Comparison of ENCODE assay signal across 7 cellular contexts in genomic region chr10:33155720-33156638, GRCh38.
DNase-seq lines count a peak whose midpoint lies in the region; ATAC-seq, FAIRE-seq and TF ChIP-seq lines count a peak whose summit lies in the region.

No MANE protein-coding gene starts in this region.

- peak overlapping the region; percentile 17 for H3K9ac ChIP-seq in endocrine pancreas (ENCODE audit: control insufficient read depth, insufficient read depth, low read length)

- peak; percentile 78 for TF ChIP-seq CTCF in osteoblast (IDR thresholded peaks at IDR 0.05; ENCODE audit: extremely low read depth, low read depth, low read length)

- H3K9me3 ChIP-seq in endocrine pancreas (ENCODE audit: control insufficient read depth, low read length) (no peaks in the 10 kb centered on the region), osteoblast (ENCODE audit: low read depth, low read length) (no peaks in the 10 kb centered on the region)

- H3K36me3 ChIP-seq in endocrine pancreas (ENCODE audit: control insufficient read depth, insufficient read depth, low read length) (no peaks in the 10 kb centered on the region), osteoblast (ENCODE audit: insufficient read depth, low read length) (no peaks in the 10 kb centered on the region)

- H3K27me3 ChIP-seq in endocrine pancreas (ENCODE audit: control insufficient read depth, insufficient read depth, low read length) (no peaks in the 10 kb centered on the region), osteoblast (ENCODE audit: insufficient read depth, low read length) (no peaks in the 10 kb centered on the region)

- no peak overlapping the region for H2AFZ ChIP-seq in osteoblast (ENCODE audit: low read length)

- in situ Hi-C loops in SK-MEL-5 (cut with HindIII; ENCODE audit: low pct_unique_long_range_greater_than_20kb, low sequenced_read_pairs) = no loop called here

- no peaks in the 10 kb centered on the region for H4K20me1 ChIP-seq in osteoblast (ENCODE audit: insufficient read depth, low read length)

- peak overlapping the region; percentile 84 for H3K27ac ChIP-seq in osteoblast (ENCODE audit: low read depth, low read length)

- peak overlapping the region; percentile 50 for H3K4me2 ChIP-seq in osteoblast (ENCODE audit: insufficient read depth, low read length)

- peaks cover 6% of the 10 kb centered on the region for H3K4me1 ChIP-seq in endocrine pancreas (ENCODE audit: control insufficient read depth, insufficient read depth, low read length)
- peaks cover 41% of the 10 kb centered on the region for H3K4me1 ChIP-seq in osteoblast (ENCODE audit: insufficient read depth, low read length)

- peak; percentile 82 for FAIRE-seq in GM19239 (lab: Jason Lieb, UNC)

- DNase-seq in Daoy (ENCODE audit: low read depth) (peak; percentile 47), GM19239 (ENCODE audit: insufficient read length, low spot score) (peak; percentile 56), SK-MEL-5 (ENCODE audit: low read depth, low spot score) (peak; percentile 66), osteoblast (ENCODE audit: insufficient read length, low spot score, missing footprints) (no peak), hippocampal formation (lab: John Stamatoyannopoulos, UW) (no peak)

- peak; percentile 88 for ATAC-seq in HG03432 (IDR thresholded peaks at IDR 0.05; ENCODE audit: unreplicated experiment)

- no peaks in the 10 kb centered on the region for H3K79me2 ChIP-seq in osteoblast (ENCODE audit: insufficient read depth, low read length)

- peak overlapping the region; percentile 20 for H3K4me3 ChIP-seq in endocrine pancreas (ENCODE audit: control insufficient read depth, insufficient read depth, low read length)
- H3K4me3 ChIP-seq in osteoblast (ENCODE audit: insufficient read depth, low read length) = no peak overlapping the region

Comparison
In these comparisons a context has a peak if more than half of its experiments do, and no peak if none do; other contexts are left out.
1. DNase-seq: peak in Daoy (single experiment), GM19239 (single experiment) and SK-MEL-5 (single experiment); none in osteoblast (single experiment) and hippocampal formation (0 of 2).